ENCODE assay signal across 17 cellular contexts in the genomic region with DNA sequence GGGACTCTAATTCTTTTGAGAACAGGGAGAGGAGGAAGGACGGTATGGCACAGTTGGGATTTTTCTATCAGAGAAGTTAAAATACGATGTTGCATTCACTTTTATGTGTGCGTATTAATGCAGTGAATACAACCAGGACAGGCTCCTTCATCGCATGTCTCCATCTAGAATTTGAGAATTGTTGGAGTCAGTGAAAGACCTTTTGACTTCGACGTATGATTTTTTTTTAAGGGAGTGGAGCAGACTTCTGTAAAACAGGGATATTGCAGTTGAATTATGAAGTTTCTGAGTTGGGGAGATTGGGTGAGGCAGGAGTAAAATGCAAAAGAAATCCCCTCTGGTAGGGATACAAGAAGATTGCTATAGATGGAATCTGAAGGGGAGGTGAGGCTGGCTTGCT. TPM values are rescaled to one million over a fixed set of nuclear protein-coding genes. Genes with fewer than 3 reads are reported as not detected.
"Had no signal": no experiment of that assay in that cellular context is flagged by ENCODE, and none has a peak within 500 bp of the region (broad histone marks: within the 10 kb centered on the region; RNA-seq: fewer than 3 reads in every experiment).

No MANE protein-coding gene starts in this region.

- H3K9me3 ChIP-seq: body of pancreas, gastrocnemius medialis, heart right ventricle, tibial nerve had no signal

- ATAC-seq: activated CD8-positive, alpha-beta T cell treated with anti-CD3 and anti-CD28 coated beads for 36 hours; activated naive CD4-positive, alpha-beta T cell treated with anti-CD3 and anti-CD28 coated beads, Interleukin-2, amount 50 U/mL, for 72 hours; body of pancreas; gastrocnemius medialis; left colon; naive thymus-derived CD8-positive, alpha-beta T cell; stimulated activated memory B cell treated with anti-CD40 and anti-IgM and Interleukin-4, amounts not matched to agents 10 μg/mL and 1 μg/mL and 100 μg/mL, for 72 hours had no signal

- H3K4me3 ChIP-seq: body of pancreas had no signal

- H3K36me3 ChIP-seq: gastrocnemius medialis, heart right ventricle, tibial nerve had no signal

- DNase-seq: activated CD4-positive, alpha-beta T cell treated with anti-CD3 and anti-CD28 coated beads for 48 hours; activated CD8-positive, alpha-beta T cell treated with anti-CD3 and anti-CD28 coated beads for 36 hours; activated gamma-delta T cell; activated T-cell treated with anti-CD3 and anti-CD28 coated beads, Interleukin-2, amount 50 U/mL, for 48 hours; amniotic stem cell; body of pancreas; cerebellar nuclear complex; effector CD8-positive, alpha-beta T cell; gastrocnemius medialis; heart right ventricle; left colon; naive thymus-derived CD8-positive, alpha-beta T cell; stimulated activated CD4-positive, alpha-beta T cell treated with anti-CD3 and anti-CD28 coated beads, Interleukin-2, amount 100 ng/mL, for 48 hours; T-helper 2 cell had no signal

- H3K27ac ChIP-seq: body of pancreas, gastrocnemius medialis, heart right ventricle, tibial nerve had no signal

RNA-seq across cellular contexts. Expression of a gene that starts 9.6 kb away (rescaled TPM):
- total RNA-seq: activated CD8-positive, alpha-beta T cell treated with anti-CD3 and anti-CD28 coated beads for 36 hours; activated naive CD4-positive, alpha-beta T cell treated with anti-CD3 and anti-CD28 coated beads, Interleukin-2, amount 50 U/mL, for 72 hours; naive thymus-derived CD8-positive, alpha-beta T cell had no signal
- polyA plus RNA-seq: naive thymus-derived CD8-positive, alpha-beta T cell had no signal
